Comparison of ENCODE assay signal across 28 cellular contexts in the genomic region with DNA sequence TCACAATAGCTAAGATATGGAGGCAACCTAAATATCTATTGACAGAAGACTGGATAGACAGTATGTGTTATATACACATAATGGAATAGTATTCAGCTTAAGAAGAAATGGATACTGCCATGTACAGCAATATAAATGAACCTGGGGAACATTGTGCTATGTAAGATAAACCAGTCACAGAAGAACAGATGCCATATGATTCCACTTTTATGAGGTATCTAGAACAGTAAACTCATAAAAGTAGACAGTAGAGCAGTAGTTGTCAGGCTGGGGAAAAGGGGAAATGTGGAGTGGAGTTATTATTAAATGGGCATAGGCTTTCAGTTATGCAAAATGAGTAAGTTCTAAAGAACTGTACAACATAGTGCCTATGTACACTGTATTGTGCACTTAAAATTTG.
"Had no signal": no experiment of that assay in that cellular context is flagged by ENCODE, and none has a peak within 500 bp of the region (broad histone marks: within the 10 kb centered on the region; RNA-seq: fewer than 3 reads in every experiment).

No MANE protein-coding gene starts in this region.

- H3K36me3 ChIP-seq: esophagus squamous epithelium, gastrocnemius medialis, heart right ventricle, left lung, lower lobe of right lung had no signal

- H3K36me3 Mint-ChIP-seq: immature natural killer cell; memory B cell; naive B cell; naive thymus-derived CD8-positive, alpha-beta T cell had no signal

- ATAC-seq: effector memory CD8-positive, alpha-beta T cell; esophagus mucosa; gastrocnemius medialis; heart right ventricle; left lung; left ventricle myocardium superior; lower lobe of right lung; naive thymus-derived CD8-positive, alpha-beta T cell had no signal

- H3K27ac ChIP-seq: coronary artery, epithelial cell of prostate, esophagus squamous epithelium, gastrocnemius medialis, heart right ventricle, left lung, lower lobe of right lung had no signal

- H3K4me1 ChIP-seq: esophagus squamous epithelium, gastrocnemius medialis, heart right ventricle, left lung, lower lobe of right lung had no signal

- H3K9me3 Mint-ChIP-seq: endodermal cell, memory B cell had no signal

- H3K4me3 ChIP-seq: coronary artery, esophagus squamous epithelium, gastrocnemius medialis, heart right ventricle, left lung, lower lobe of right lung had no signal

- H3K4me1 Mint-ChIP-seq: endodermal cell; immature natural killer cell; naive thymus-derived CD8-positive, alpha-beta T cell had no signal

- H3K27me3 ChIP-seq: esophagus squamous epithelium, gastrocnemius medialis, heart right ventricle, left lung had no signal

- H3K27me3 Mint-ChIP-seq: effector memory CD8-positive, alpha-beta T cell; memory B cell; naive B cell had no signal

- H3K9me3 ChIP-seq: esophagus squamous epithelium, gastrocnemius medialis, left lung, lower lobe of right lung had no signal

- DNase-seq: dermis blood vessel endothelial cell; effector CD8-positive, alpha-beta T cell; effector memory CD8-positive, alpha-beta T cell; endodermal cell; erythroblast; esophagus squamous epithelium; foreskin fibroblast; foreskin melanocyte; gastrocnemius medialis; glutamatergic neuron; head of caudate nucleus; heart right ventricle; hippocampal formation; immature natural killer cell; islet precursor cell; kidney; kidney glomerular epithelial cell; left lung; left ventricle myocardium superior; lower lobe of right lung; mesendoderm; midbrain; naive B cell; naive thymus-derived CD8-positive, alpha-beta T cell had no signal

- H3K27ac Mint-ChIP-seq: effector memory CD8-positive, alpha-beta T cell; endodermal cell; immature natural killer cell; memory B cell; naive B cell; naive thymus-derived CD8-positive, alpha-beta T cell had no signal

- H3K4me3 Mint-ChIP-seq: effector memory CD8-positive, alpha-beta T cell; endodermal cell; immature natural killer cell; memory B cell; naive B cell; naive thymus-derived CD8-positive, alpha-beta T cell had no signal
